8 cellular contexts compared by ENCODE assay signal in the genomic region with DNA sequence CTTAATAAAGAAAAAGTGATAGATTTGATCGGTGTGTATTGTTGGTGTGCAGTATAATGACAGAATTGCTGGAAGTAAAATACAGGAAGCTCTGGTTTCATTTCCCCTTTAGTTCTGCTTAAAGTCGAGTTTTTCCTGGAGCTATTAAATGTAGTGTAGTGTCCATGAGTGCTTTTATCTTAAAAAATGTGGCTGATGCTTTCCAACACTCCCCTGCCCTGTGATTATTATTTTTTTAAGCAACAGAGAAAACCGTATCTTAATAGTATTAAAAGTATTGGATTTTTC.
DNase-seq lines count a peak whose midpoint lies in the region; ATAC-seq lines count a peak whose summit lies in the region.

No MANE protein-coding gene starts in this region.

- ATAC-seq in GM19372 (IDR thresholded peaks at IDR 0.05; ENCODE audit: low read depth, unreplicated experiment) = peak; percentile 1
- no peak for ATAC-seq in HG02970 (IDR thresholded peaks at IDR 0.05; ENCODE audit: low FRiP score, unreplicated experiment)

- no peaks in the 10 kb centered on the region for H3K36me3 ChIP-seq in endocrine pancreas (ENCODE audit: control insufficient read depth, insufficient read depth, low read length)

- H3K4me1 ChIP-seq in endocrine pancreas (ENCODE audit: control insufficient read depth, insufficient read depth, low read length) = no peaks in the 10 kb centered on the region

- peak overlapping the region; percentile 96 for H3K4me3 ChIP-seq in endocrine pancreas (ENCODE audit: control insufficient read depth, insufficient read depth, low read length)

- H3K27me3 ChIP-seq in endocrine pancreas (ENCODE audit: control insufficient read depth, insufficient read depth, low read length) = no peaks in the 10 kb centered on the region

- peak overlapping the region; percentile 78 for H3K9ac ChIP-seq in endocrine pancreas (ENCODE audit: control insufficient read depth, insufficient read depth, low read length)

- H3K9me3 ChIP-seq in endocrine pancreas (ENCODE audit: control insufficient read depth, low read length) = no peaks in the 10 kb centered on the region

- DNase-seq in NOMO-1 treated with DMSO at 0.1 percent for 48 hours (lab: John Stamatoyannopoulos, UW; ENCODE audit: unreplicated experiment) (peak; percentile 87), pons (ENCODE audit: low spot score) (peak; percentile 51), hippocampal formation (lab: John Stamatoyannopoulos, UW) (no peak), foreskin melanocyte (no peak)
- no peak for DNase-seq in stimulated activated CD4-positive, alpha-beta T cell treated with anti-CD3 and anti-CD28 coated beads, Interleukin-2, amount 100 ng/mL, for 48 hours

Comparison
In these comparisons a context has a peak if more than half of its experiments do, and no peak if none do; other contexts are left out.
1. DNase-seq: peak in NOMO-1 treated with DMSO at 0.1 percent for 48 hours (single experiment) and pons (single experiment); none in stimulated activated CD4-positive, alpha-beta T cell treated with anti-CD3 and anti-CD28 coated beads, Interleukin-2, amount 100 ng/mL, for 48 hours (0 of 2), hippocampal formation (0 of 2) and foreskin melanocyte (single experiment).